Comparison of ENCODE assay signal across 8 cellular contexts in the genomic region with DNA sequence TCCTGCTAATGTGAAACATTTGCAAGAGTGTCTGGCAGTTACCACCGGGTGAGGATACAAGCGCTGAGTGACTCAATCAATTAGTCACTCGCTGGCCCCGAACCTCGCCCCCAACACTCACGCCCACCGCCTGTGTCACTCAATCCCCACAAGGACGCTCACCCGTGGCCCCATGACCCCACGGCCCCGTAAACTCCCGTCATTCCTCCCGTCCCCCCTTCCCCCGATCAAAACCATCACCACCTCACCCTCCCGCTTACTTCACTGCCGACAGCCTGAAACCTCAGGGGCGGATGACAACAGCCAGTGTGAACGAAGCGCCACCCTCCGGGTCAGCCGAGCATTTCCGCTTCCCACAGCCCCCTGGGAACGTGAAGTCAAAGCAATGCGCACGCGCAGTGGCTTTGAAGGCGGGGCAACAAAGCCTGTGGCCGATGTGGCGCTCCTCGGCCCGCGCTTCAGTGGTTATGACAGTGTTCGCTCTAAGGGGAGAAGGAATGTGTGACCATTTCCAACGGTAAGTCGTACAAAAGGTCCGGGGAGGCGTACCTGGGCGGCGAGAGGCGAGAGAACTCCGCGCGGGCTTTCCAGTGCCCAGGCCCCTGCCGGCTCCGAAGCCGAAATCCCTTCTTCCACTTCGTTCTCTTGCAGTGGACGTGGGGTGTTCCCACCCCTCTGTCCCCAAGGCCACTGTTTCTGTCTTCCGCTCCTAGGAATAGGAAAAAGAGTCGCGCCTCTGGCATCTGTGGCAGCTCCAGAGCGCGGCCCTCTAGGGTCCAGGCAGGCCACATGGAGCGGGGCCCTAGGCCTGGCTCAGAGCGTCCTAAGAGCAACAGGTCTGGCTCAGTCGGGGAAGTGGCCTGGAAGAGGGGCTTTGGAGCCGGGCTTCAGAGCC. TPM values are rescaled to one million over a fixed set of nuclear protein-coding genes. Genes with fewer than 3 reads are reported as not detected.
A peak's percentile ranks its signal among the peaks of the same experiment; 100 is the strongest.
DNase-seq lines count a peak whose midpoint lies in the region; FAIRE-seq and TF ChIP-seq lines count a peak whose summit lies in the region.

A gene (minus strand): TSS at position 311 of the 895 bp plus-strand sequence. CDS start 3,334 bp downstream, outside the sequence.

- H3K27me3 ChIP-seq in H7 (ENCODE audit: control insufficient read depth, insufficient read depth, low read length) (no peaks in the 10 kb centered on the region), neuron (ENCODE audit: insufficient read depth, low read length) (no peaks in the 10 kb centered on the region)

- no peaks in the 10 kb centered on the region for H3K9me3 ChIP-seq in neuron (ENCODE audit: low read length)

- peak; percentile 84 for FAIRE-seq in G401.6 (lab: Jason Lieb, UNC)

- H3K36me3 ChIP-seq in H7 (replicated peaks; ENCODE audit: control insufficient read depth, insufficient read depth, low read length) (peaks cover 4% of the 10 kb centered on the region), neuron (ENCODE audit: insufficient read depth, low read length) (no peaks in the 10 kb centered on the region)

- peak; percentile 74 for TF ChIP-seq POLR2A in Raji (IDR thresholded peaks at IDR 0.05; ENCODE audit: insufficient read depth, low read depth, low read length)

- H3K4me1 ChIP-seq in neuron (ENCODE audit: insufficient read depth, low read length) = peaks cover 6% of the 10 kb centered on the region

- H2AFZ ChIP-seq in neuron (ENCODE audit: low read depth, low read length) = peak within 1 kb of the TSS; percentile 80

- H3K4me3 ChIP-seq in H7 (ENCODE audit: insufficient read depth, low read depth, low read length) (peak within 1 kb of the TSS; percentile 86), neuron (ENCODE audit: low read length) (peak within 1 kb of the TSS; percentile 95)

- peak; percentile 89 for DNase-seq in H7
- DNase-seq in LoVo (ENCODE audit: low spot score) = peak; percentile 85
- DNase-seq in activated gamma-delta T cell (lab: John Stamatoyannopoulos, UW) = peak; percentile 79
- peak; percentile 74 for DNase-seq in foreskin melanocyte
- DNase-seq in stromal cell of bone marrow (ENCODE audit: low read depth) = peak; percentile 78

RNA-seq across cellular contexts. Expression of the gene that starts here (rescaled TPM):
- total RNA-seq in H7 (2014; rRNA removed; shearing (Covaris generic)) = 4.2 and 11.7 TPM in 2 replicates

Comparison
In these comparisons a context has a peak if more than half of its experiments do, and no peak if none do; other contexts are left out.
1. Peak in every context shown above with its lines: DNase-seq and H3K4me3 ChIP-seq.